ENCODE assay signal across 8 cellular contexts in the genomic region with DNA sequence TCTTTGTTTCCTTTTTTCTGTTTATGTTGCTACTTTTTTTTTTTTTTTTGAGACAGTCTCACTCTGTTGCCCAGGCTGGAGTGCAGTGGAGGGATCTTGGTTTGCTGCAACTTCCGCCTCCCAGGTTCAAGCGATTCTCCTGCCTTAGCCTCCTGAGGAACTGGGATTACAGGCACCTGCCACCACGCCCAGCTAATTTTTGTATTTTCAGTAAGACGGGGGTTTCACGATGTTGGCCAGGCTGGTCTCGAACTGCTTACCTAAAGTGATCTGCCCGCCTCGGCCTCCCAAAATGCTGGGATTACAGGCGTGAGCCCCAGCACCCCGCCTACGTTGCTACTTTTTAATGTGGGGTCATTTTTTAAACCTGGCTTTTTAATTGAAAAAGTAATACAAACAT. TPM values are rescaled to one million over a fixed set of nuclear protein-coding genes. Genes with fewer than 3 reads are reported as not detected.
A peak's percentile ranks its signal among the peaks of the same experiment; 100 is the strongest.
DNase-seq lines count a peak whose midpoint lies in the region; ATAC-seq, FAIRE-seq and TF ChIP-seq lines count a peak whose summit lies in the region.
"Not testable (repeated sequence)": the region's sequence is repeated elsewhere in the genome, so short reads cannot be mapped to it uniquely, and the experiment has no call there.

No MANE protein-coding gene starts in this region.

- H2BK15ac ChIP-seq in neuronal stem cell (ENCODE audit: low read length) = not testable (repeated sequence)

- H3K18ac ChIP-seq in neuronal stem cell (ENCODE audit: low read length) = not testable (repeated sequence)

- not testable (repeated sequence) for DNase-seq in BJ (ENCODE audit: low read depth); HFFc6; SK-N-SH; endodermal cell; kidney; neuronal stem cell (ENCODE audit: low spot score)
- DNase-seq in activated naive CD8-positive, alpha-beta T cell treated with anti-CD3 and anti-CD28 coated beads, Interleukin-2, amount 10 ng/mL, durations not matched to agents 7 days and 5 days = peak; percentile 45

- not testable (repeated sequence) for H2BK120ac ChIP-seq in neuronal stem cell (ENCODE audit: low read depth, low read length)

- H3K4me3 ChIP-seq in BJ (ENCODE audit: low read depth, low read length) (peak overlapping the region; percentile 63), SK-N-SH (ENCODE audit: low read depth in 2 of 2, low read length in 1 of 2) (peak overlapping the region; percentile 93 to 95), endodermal cell (ENCODE audit: low read length) (peak overlapping the region; percentile 95), kidney (ENCODE audit: low read length in 2 of 2) (peak overlapping the region; percentile 63 to 88), neuronal stem cell (ENCODE audit: low read length in 2 of 2) (peak overlapping the region in 1 of 2 donors; percentile 94), subcutaneous abdominal adipose tissue (ENCODE audit: low read depth in 1 of 5, low read length in 5 of 5) (peak overlapping the region; percentile 82 to 96 (median 86))

- H3K27me3 Mint-ChIP-seq in HFFc6 (ENCODE audit: insufficient read depth); activated naive CD8-positive, alpha-beta T cell treated with anti-CD3 and anti-CD28 coated beads, Interleukin-2, amount 10 ng/mL, durations not matched to agents 7 days and 5 days; endodermal cell (ENCODE audit: insufficient read depth): not testable (repeated sequence)

- peak overlapping the region; percentile 95 for H3K4me3 Mint-ChIP-seq in HFFc6
- peak overlapping the region; percentile 96 for H3K4me3 Mint-ChIP-seq in activated naive CD8-positive, alpha-beta T cell treated with anti-CD3 and anti-CD28 coated beads, Interleukin-2, amount 10 ng/mL, durations not matched to agents 7 days and 5 days
- peak overlapping the region; percentile 97 for H3K4me3 Mint-ChIP-seq in endodermal cell

- H3K27ac ChIP-seq in SK-N-SH (ENCODE audit: low read depth in 2 of 2, low read length in 1 of 2) (peak overlapping the region in 1 of 2 experiments; percentile 91; a peak in 2 of 4 replicates), kidney (ENCODE audit: low read depth in 2 of 2, low read length in 2 of 2) (peak overlapping the region; percentile 88 to 96), subcutaneous abdominal adipose tissue (ENCODE audit: low read depth, low read length) (peak overlapping the region; percentile 80)
- not testable (repeated sequence) for H3K27ac ChIP-seq in endodermal cell (ENCODE audit: low read depth, low read length); neuronal stem cell (replicated peaks; ENCODE audit: low read length)

- H3K36me3 ChIP-seq in BJ (ENCODE audit: control insufficient read depth, insufficient read depth, low read length); SK-N-SH (replicated peaks in 1 of 2; ENCODE audit: control insufficient read depth in 1 of 2, insufficient read depth in 2 of 2, low read length in 1 of 2); endodermal cell (ENCODE audit: control insufficient read depth, insufficient read depth, low read length); kidney (ENCODE audit: control insufficient read depth in 1 of 2, insufficient read depth in 2 of 2, low read length in 2 of 2); neuronal stem cell (replicated peaks in 1 of 2; ENCODE audit: control insufficient read depth in 2 of 2, insufficient read depth in 2 of 2, low read length in 2 of 2); subcutaneous abdominal adipose tissue (ENCODE audit: control insufficient read depth in 5 of 5, insufficient read depth in 5 of 5, low read length in 5 of 5): not testable (repeated sequence)

- TF ChIP-seq EP300 in SK-N-SH (IDR thresholded peaks at IDR 0.05; ENCODE audit: borderline replicate concordance in 1 of 2, low read depth in 1 of 2, low read length in 1 of 2) = not testable (repeated sequence)

- H3K9ac ChIP-seq in SK-N-SH (peak overlapping the region; percentile 76), kidney (ENCODE audit: low read length in 2 of 2) (peak overlapping the region; percentile 51 to 68), subcutaneous abdominal adipose tissue (ENCODE audit: low read length in 5 of 5) (peak overlapping the region in 4 of 5 donors; percentile 62 to 93 (median 84))
- not testable (repeated sequence) for H3K9ac ChIP-seq in endodermal cell (ENCODE audit: extremely low read depth, low read length, poor library complexity, severe bottlenecking); neuronal stem cell (ENCODE audit: low read depth, low read length, poor library complexity)

- H3K79me2 ChIP-seq in SK-N-SH (ENCODE audit: insufficient read depth) = peaks cover 92% of the 10 kb centered on the region

- not testable (repeated sequence) for H2BK12ac ChIP-seq in neuronal stem cell (ENCODE audit: low read length)

- not testable (repeated sequence) for TF ChIP-seq RAD21 in SK-N-SH (IDR thresholded peaks at IDR 0.05; ENCODE audit: low read length)

- peak overlapping the region; percentile 83 for H3K4me2 ChIP-seq in SK-N-SH
- H3K4me2 ChIP-seq in neuronal stem cell (ENCODE audit: insufficient read depth, low read length, poor library complexity, severe bottlenecking) = peak overlapping the region; percentile 65

- not testable (repeated sequence) for H2AFZ ChIP-seq in SK-N-SH (ENCODE audit: low read depth)
- H2AFZ ChIP-seq in neuronal stem cell (ENCODE audit: low read length) = peak overlapping the region; percentile 98

- not testable (repeated sequence) for H3K9me2 ChIP-seq in SK-N-SH

- H2BK5ac ChIP-seq in neuronal stem cell (ENCODE audit: low read length) = not testable (repeated sequence)

- not testable (repeated sequence) for H3K23ac ChIP-seq in neuronal stem cell (ENCODE audit: low read depth, low read length, poor library complexity)

- peaks cover 27% of the 10 kb centered on the region for H4K20me1 ChIP-seq in SK-N-SH (ENCODE audit: insufficient read depth)

- H3K9me3 ChIP-seq in SK-N-SH; endodermal cell (ENCODE audit: control insufficient read depth, low read length); kidney (ENCODE audit: control insufficient read depth in 1 of 2, low read length in 2 of 2); neuronal stem cell (replicated peaks in 1 of 2; ENCODE audit: control insufficient read depth in 2 of 2, insufficient read depth in 1 of 2, low read depth in 1 of 2, low read length in 2 of 2); subcutaneous abdominal adipose tissue (ENCODE audit: control insufficient read depth in 5 of 5, low read length in 5 of 5): not testable (repeated sequence)

- H3K4me1 ChIP-seq in SK-N-SH (ENCODE audit: control insufficient read depth in 1 of 2, insufficient read depth in 2 of 2, low read depth in 1 of 2, low read length in 1 of 2) (peaks cover 8 to 15% of the 10 kb centered on the region in 2 experiments; a peak in 3 of 4 replicates), kidney (ENCODE audit: control insufficient read depth in 1 of 2, insufficient read depth in 1 of 2, low read depth in 1 of 2, low read length in 2 of 2) (peaks cover 2 to 12% of the 10 kb centered on the region in 2 donors), subcutaneous abdominal adipose tissue (ENCODE audit: control insufficient read depth in 5 of 5, insufficient read depth in 5 of 5, low read length in 5 of 5) (peaks cover 0 to 59% (median 35%) of the 10 kb centered on the region in 5 donors)
- H3K4me1 ChIP-seq in endodermal cell (ENCODE audit: control insufficient read depth, insufficient read depth, low read length); neuronal stem cell (ENCODE audit: control insufficient read depth in 2 of 2, insufficient read depth in 1 of 2, low read depth in 1 of 2, low read length in 2 of 2): not testable (repeated sequence)

- POLR2A ChIA-PET in BJ (lab: Charles Lee) (interaction anchor here (0.6 kb wide), 1 partner anchor 42 kb away, joined by 3 read pairs; no protein-coding TSS in a partner anchor), SK-N-SH (lab: Yijun Ruan, JAX) (interaction anchor here (1.4 kb wide), 1 partner anchor 27 kb away, joined by 5 read pairs; no protein-coding TSS in a partner anchor)
- POLR2A ChIA-PET in activated naive CD8-positive, alpha-beta T cell treated with anti-CD3 and anti-CD28 coated beads, Interleukin-2, amount 10 ng/mL, durations not matched to agents 7 days and 5 days (lab: Charles Lee) = interaction anchor here (1.2 to 3.1 kb wide), 12 partner anchors 19 to 887 kb away, joined by 3 to 29 read pairs (median 9); a partner anchor contains a TSS

- H3K14ac ChIP-seq in neuronal stem cell (ENCODE audit: low read length) = not testable (repeated sequence)

- H4K8ac ChIP-seq in neuronal stem cell (ENCODE audit: low read depth, low read length) = not testable (repeated sequence)

- H3K27me3 ChIP-seq in BJ (ENCODE audit: control insufficient read depth, insufficient read depth, low read length); SK-N-SH (ENCODE audit: insufficient read depth); endodermal cell (ENCODE audit: control insufficient read depth, insufficient read depth, low read length, poor library complexity, severe bottlenecking); neuronal stem cell (ENCODE audit: control insufficient read depth in 3 of 3, insufficient read depth in 3 of 3, low read depth in 1 of 3, low read length in 3 of 3); subcutaneous abdominal adipose tissue (ENCODE audit: control insufficient read depth in 5 of 5, insufficient read depth in 4 of 5, low read length in 5 of 5): not testable (repeated sequence)

- intact Hi-C loops in kidney (cut with DNase I) = not testable (repeated sequence)

- not testable (repeated sequence) for H4K91ac ChIP-seq in neuronal stem cell (ENCODE audit: low read depth, low read length, poor library complexity)

- H3K4me1 Mint-ChIP-seq in HFFc6 (ENCODE audit: low read depth) (peaks cover 40% of the 10 kb centered on the region), endodermal cell (peaks cover 17% of the 10 kb centered on the region)
- H3K4me1 Mint-ChIP-seq in activated naive CD8-positive, alpha-beta T cell treated with anti-CD3 and anti-CD28 coated beads, Interleukin-2, amount 10 ng/mL, durations not matched to agents 7 days and 5 days = peaks cover 41% of the 10 kb centered on the region

- not testable (repeated sequence) for H3K4ac ChIP-seq in neuronal stem cell (ENCODE audit: low read length)

- H3K27ac Mint-ChIP-seq in HFFc6 (peak overlapping the region; percentile 90), endodermal cell (peak overlapping the region; percentile 81)
- peak overlapping the region; percentile 99 for H3K27ac Mint-ChIP-seq in activated naive CD8-positive, alpha-beta T cell treated with anti-CD3 and anti-CD28 coated beads, Interleukin-2, amount 10 ng/mL, durations not matched to agents 7 days and 5 days

- ATAC-seq in activated naive CD8-positive, alpha-beta T cell treated with anti-CD3 and anti-CD28 coated beads, Interleukin-2, amount 10 ng/mL, durations not matched to agents 7 days and 5 days (ENCODE audit: low read depth) = not testable (repeated sequence)

- H3K36me3 Mint-ChIP-seq in HFFc6 (ENCODE audit: low read depth) = peaks cover 13% of the 10 kb centered on the region
- not testable (repeated sequence) for H3K36me3 Mint-ChIP-seq in activated naive CD8-positive, alpha-beta T cell treated with anti-CD3 and anti-CD28 coated beads, Interleukin-2, amount 10 ng/mL, durations not matched to agents 7 days and 5 days; endodermal cell (ENCODE audit: low read depth)

- CTCF ChIA-PET in BJ (lab: Yijun Ruan, JAX) = interaction anchor here (1.0 to 1.6 kb wide), 2 partner anchors 27 to 40 kb away, joined by 3 to 4 read pairs; no protein-coding TSS in a partner anchor
- CTCF ChIA-PET in SK-N-SH (lab: Yijun Ruan, JAX) = interaction anchor here (0.6 to 1.3 kb wide), 3 partner anchors 23 to 193 kb away, joined by 3 read pairs; no protein-coding TSS in a partner anchor

- H3K79me1 ChIP-seq in neuronal stem cell (ENCODE audit: low read depth, low read length) = not testable (repeated sequence)

- not testable (repeated sequence) for FAIRE-seq in kidney (lab: Jason Lieb, UNC)

- not testable (repeated sequence) for TF ChIP-seq CTCF in BJ (IDR thresholded peaks at IDR 0.05; ENCODE audit: insufficient read depth, low read depth, low read length); HFFc6 (IDR thresholded peaks at IDR 0.05); SK-N-SH (IDR thresholded peaks at IDR 0.05); endodermal cell (conservative IDR thresholded peaks at IDR 0.05); kidney (IDR thresholded peaks at IDR 0.05; ENCODE audit: borderline replicate concordance, extremely low read depth, insufficient read depth)

- peaks cover 15% of the 10 kb centered on the region for H3F3A ChIP-seq in SK-N-SH (replicated peaks; ENCODE audit: insufficient read depth)

- WGBS in SK-N-SH (ENCODE audit: low lambda C conversion rate) = 67% methylated on average over 11 of the region's 11 CpGs
- WGBS in endodermal cell (ENCODE audit: insufficient coverage in 1 of 2, insufficient read length in 1 of 2), 2 experiments = 89 to 93% methylated on average over 11 of the region's 11 CpGs
- no CpG with 5 or more reads among the region's 11 CpGs for WGBS in neuronal stem cell (ENCODE audit: extremely low coverage in 2 of 2, insufficient read length in 2 of 2, insufficient replicate concordance in 1 of 2), 2 donors

- H3K9me3 Mint-ChIP-seq in HFFc6; activated naive CD8-positive, alpha-beta T cell treated with anti-CD3 and anti-CD28 coated beads, Interleukin-2, amount 10 ng/mL, durations not matched to agents 7 days and 5 days; endodermal cell: not testable (repeated sequence)

- not testable (repeated sequence) for H2AK5ac ChIP-seq in neuronal stem cell (ENCODE audit: low read depth, low read length)

RNA-seq across cellular contexts. Expression of a gene that starts 1.2 kb away (rescaled TPM):
- polyA plus RNA-seq in BJ (2011; rRNA removed) = 52.3 and 70.3 TPM in 2 replicates
- polyA minus RNA-seq in BJ (2011; rRNA and poly(A)+ RNA removed) = 76.4 and 88.8 TPM in 2 replicates
- 10 to 100 TPM; 25.8 to 35.2 (median 29.8) TPM for total RNA-seq in HFFc6 (2021; fragmentation: NEBNext Ultra II Directional; extraction: Animal tissue kit (Norgen Biotek cat#: 25700))
- polyA plus RNA-seq in SK-N-SH (2012; rRNA removed) = 21.9 and 37.2 TPM in 2 replicates
- 17.4 and 20.9 TPM in 2 replicates for polyA plus RNA-seq in SK-N-SH (2012; cell fraction: cytosol; rRNA removed)
- polyA plus RNA-seq in SK-N-SH (2012; cell fraction: nucleus; rRNA removed) = 34.8 and 85.0 TPM in 2 replicates
- total RNA-seq in activated naive CD8-positive, alpha-beta T cell treated with anti-CD3 and anti-CD28 coated beads, Interleukin-2, amount 10 ng/mL, durations not matched to agents 7 days and 5 days = 10 to 100 TPM; 20.7 to 21.4 TPM
- total RNA-seq in endodermal cell = 10 to 100 TPM; 27.0 to 27.1 TPM
- polyA plus RNA-seq in endodermal cell (2013, experiment 1 of 2) = 16.5 TPM
- polyA plus RNA-seq in endodermal cell (2013, experiment 2 of 2) = 17.4 TPM
- total RNA-seq in kidney = 21.1 TPM
- 2.9 TPM for polyA plus RNA-seq in kidney (ENCODE audit: insufficient read depth, low read depth, low replicate concordance)
- polyA plus RNA-seq in neuronal stem cell (2013, experiment 1 of 2) = 10.3 TPM
- polyA plus RNA-seq in neuronal stem cell (2013, experiment 2 of 2) = 10.1 TPM
